ENCODE assay signal across 14 cellular contexts in genomic region chr17:47708864-47709541, GRCh38. TPM values are rescaled to one million over a fixed set of nuclear protein-coding genes. Genes with fewer than 3 reads are reported as not detected.
DNase-seq lines count a peak whose midpoint lies in the region; ATAC-seq and TF ChIP-seq lines count a peak whose summit lies in the region.
"Had no signal": no experiment of that assay in that cellular context is flagged by ENCODE, and none has a peak within 500 bp of the region (broad histone marks: within the 10 kb centered on the region; RNA-seq: fewer than 3 reads in every experiment).

No MANE protein-coding gene starts in this region.

- H3K9me3 ChIP-seq in gastroesophageal sphincter: no peaks in the 10 kb centered on the region
- H3K9me3 ChIP-seq in lower lobe of right lung: no peaks in the 10 kb centered on the region
- no peaks in the 10 kb centered on the region for H3K9me3 ChIP-seq in upper lobe of right lung

- H3K27me3 ChIP-seq in gastroesophageal sphincter (peaks cover 12% of the 10 kb centered on the region), lower lobe of right lung (ENCODE audit: low read depth) (no peaks in the 10 kb centered on the region), upper lobe of right lung (no peaks in the 10 kb centered on the region)

- TF ChIP-seq EP300 in gastroesophageal sphincter (IDR thresholded peaks at IDR 0.05): no peak

- H3K27ac ChIP-seq in gastroesophageal sphincter: peak overlapping the region in 3 of 4 donors; percentile 73 to 79 (median 77)
- no peak overlapping the region for H3K27ac ChIP-seq in lower lobe of right lung
- H3K27ac ChIP-seq in upper lobe of right lung: no peak overlapping the region

- intact Hi-C loops in lower lobe of right lung (cut with DNase I) (no loop called here), upper lobe of right lung (cut with DNase I) (no loop called here)

- ATAC-seq in gastroesophageal sphincter: peak; percentile 79
- ATAC-seq in lower lobe of right lung: peak; percentile 59 to 84
- peak; percentile 74 for ATAC-seq in upper lobe of right lung
- no peak for ATAC-seq in HG03135 (IDR thresholded peaks at IDR 0.05; ENCODE audit: unreplicated experiment)
- ATAC-seq in GM21390 (IDR thresholded peaks at IDR 0.05; ENCODE audit: unreplicated experiment): no peak
- no peak for ATAC-seq in GM19452 (IDR thresholded peaks at IDR 0.05; ENCODE audit: unreplicated experiment)
- ATAC-seq: activated naive CD8-positive, alpha-beta T cell treated with anti-CD3 and anti-CD28 coated beads, Interleukin-2, amount 50 U/mL, for 24 hours had no signal

- TF ChIP-seq POLR2A in gastroesophageal sphincter (IDR thresholded peaks at IDR 0.05): peak in 1 of 2 donors; percentile 30

- H3K4me1 ChIP-seq in gastroesophageal sphincter: peaks cover 0 to 53% (median 9%) of the 10 kb centered on the region in 3 donors
- peaks cover 26% of the 10 kb centered on the region for H3K4me1 ChIP-seq in lower lobe of right lung
- peaks cover 15% of the 10 kb centered on the region for H3K4me1 ChIP-seq in upper lobe of right lung

- DNase-seq in amniotic epithelial cell (ENCODE audit: low read depth) (peak; percentile 47), lower lobe of right lung (peak; percentile 51), upper lobe of right lung (no peak), NCI-H2107 treated with DMSO at 0.1 percent for 48 hours (lab: John Stamatoyannopoulos, UW; ENCODE audit: unreplicated experiment) (no peak)
- DNase-seq: activated naive CD8-positive, alpha-beta T cell treated with anti-CD3 and anti-CD28 coated beads, Interleukin-2, amount 50 U/mL, for 24 hours; COR-L47; NCI-H1436 treated with DMSO at 0.1 percent for 48 hours; SIG-M5 had no signal

- H3K4me3 ChIP-seq in gastroesophageal sphincter: peak overlapping the region; percentile 12 to 56
- peak overlapping the region; percentile 37 for H3K4me3 ChIP-seq in lower lobe of right lung
- H3K4me3 ChIP-seq in upper lobe of right lung: peak overlapping the region; percentile 23

- TF ChIP-seq CTCF in gastroesophageal sphincter (IDR thresholded peaks at IDR 0.05): no peak
- no peak for TF ChIP-seq CTCF in lower lobe of right lung (IDR thresholded peaks at IDR 0.05)
- no peak for TF ChIP-seq CTCF in upper lobe of right lung (IDR thresholded peaks at IDR 0.05)

- 68% methylated on average over 18 of the region's 89 CpGs; no CpG with 5 or more reads in 1 of the 2 donors for whole genome bisulfite sequencing in gastroesophageal sphincter (ENCODE audit: low coverage in 1 of 2), 2 donors

- H3K36me3 ChIP-seq in gastroesophageal sphincter (peaks cover 0 to 43% of the 10 kb centered on the region in 2 donors), lower lobe of right lung (peaks cover 27% of the 10 kb centered on the region), upper lobe of right lung (no peaks in the 10 kb centered on the region)

RNA-seq across cellular contexts. Expression of gene TBKBP1, which starts 15.0 kb away (rescaled TPM):
- total RNA-seq in gastroesophageal sphincter (10 to 100 TPM; 13.9 to 25.1 (median 18.0) TPM), lower lobe of right lung (8.3 TPM), upper lobe of right lung (14.7 TPM)

RNA-seq across cellular contexts. Expression of gene TBX21, which starts 24.0 kb away (rescaled TPM):
- 1 to 10 TPM in 1 of 4 donors, under 1 TPM in 1, not detected in 2; 0.94 to 1.1 TPM for total RNA-seq in gastroesophageal sphincter
- 3.6 TPM for total RNA-seq in lower lobe of right lung
- total RNA-seq in upper lobe of right lung: 3.9 TPM
- total RNA-seq: dermis microvascular lymphatic vessel endothelial cell, HT1080 had no signal

RNA-seq across cellular contexts. Expression of gene KPNB1, which starts 59.3 kb away (rescaled TPM):
- total RNA-seq in gastroesophageal sphincter: 100 to 1,000 TPM; 192 to 215 (median 211) TPM
- total RNA-seq in lower lobe of right lung: 210 TPM
- total RNA-seq in upper lobe of right lung: 196 TPM

Comparison
In these comparisons a context has a peak if more than half of its experiments do, and no peak if none do; other contexts are left out.
1. DNase-seq: peak in amniotic epithelial cell (single experiment) and lower lobe of right lung (single experiment); none in upper lobe of right lung (single experiment) and NCI-H2107 treated with DMSO at 0.1 percent for 48 hours (single experiment).
2. ATAC-seq: peak in gastroesophageal sphincter (single experiment), lower lobe of right lung (2 of 2) and upper lobe of right lung (single experiment); none in HG03135 (single experiment), GM21390 (single experiment) and GM19452 (single experiment).
3. H3K27ac ChIP-seq: peak in gastroesophageal sphincter (3 of 4); none in lower lobe of right lung (single experiment) and upper lobe of right lung (single experiment).
4. Peak in every context shown above with its lines, with median percentiles within 50 percentile points of each other: H3K4me3 ChIP-seq.